In genomic region chr7:159015894-159016410, GRCh38 we compare ENCODE assay signal across 23 cellular contexts.
DNase-seq lines count a peak whose midpoint lies in the region; ATAC-seq and TF ChIP-seq lines count a peak whose summit lies in the region.
"Had no signal": no experiment of that assay in that cellular context is flagged by ENCODE, and none has a peak within 500 bp of the region (broad histone marks: within the 10 kb centered on the region; RNA-seq: fewer than 3 reads in every experiment).

No MANE protein-coding gene starts in this region.

- TF ChIP-seq CTCF in heart left ventricle (IDR thresholded peaks at IDR 0.05): no peak

- no peak for TF ChIP-seq POLR2A in heart left ventricle (IDR thresholded peaks at IDR 0.05)

- H3K4me3 Mint-ChIP-seq in effector memory CD8-positive, alpha-beta T cell: no peak overlapping the region
- H3K4me3 Mint-ChIP-seq: activated B cell treated with CpG ODN at 0.5 μM for 24 hours; activated CD8-positive, alpha-beta T cell treated with anti-CD3 and anti-CD28 coated beads for 36 hours; activated naive CD4-positive, alpha-beta T cell treated with anti-CD3 and anti-CD28 coated beads for 36 hours; activated T-cell treated with anti-CD3 and anti-CD28 coated beads, Interleukin-2, amount 50 U/mL, for 4 hours had no signal

- no peaks in the 10 kb centered on the region for H3K36me3 ChIP-seq in heart left ventricle

- H3K27ac Mint-ChIP-seq in effector memory CD8-positive, alpha-beta T cell: no peak overlapping the region
- H3K27ac Mint-ChIP-seq: activated B cell treated with CpG ODN at 0.5 μM for 24 hours; activated CD8-positive, alpha-beta T cell treated with anti-CD3 and anti-CD28 coated beads for 36 hours; activated naive CD4-positive, alpha-beta T cell treated with anti-CD3 and anti-CD28 coated beads for 36 hours; naive thymus-derived CD4-positive, alpha-beta T cell had no signal

- ATAC-seq in heart left ventricle (peak in 1 of 4 donors; percentile 2), left cardiac atrium (no peak), right cardiac atrium (peak in 1 of 2 donors; percentile 60), HG03460 (IDR thresholded peaks at IDR 0.05; ENCODE audit: unreplicated experiment) (no peak)
- ATAC-seq in effector memory CD8-positive, alpha-beta T cell (replicated peaks): no peak
- ATAC-seq: activated CD8-positive, alpha-beta T cell treated with anti-CD3 and anti-CD28 coated beads for 36 hours; activated T-cell treated with anti-CD3 and anti-CD28 coated beads, Interleukin-2, amount 50 U/mL, for 4 hours; GM12878; naive thymus-derived CD4-positive, alpha-beta T cell had no signal

- H3K9me3 ChIP-seq in heart left ventricle (no peaks in the 10 kb centered on the region), right cardiac atrium (ENCODE audit: control insufficient read depth, low read length) (no peaks in the 10 kb centered on the region)

- intact Hi-C loops in heart left ventricle (cut with DNase I): no loop called here
- intact Hi-C loops in left cardiac atrium (cut with DNase I): no loop called here
- intact Hi-C loops in right cardiac atrium (cut with DNase I): no loop called here

- DNase-seq in heart left ventricle (peak in 1 of 5 donors; percentile 28), left cardiac atrium (no peak), right cardiac atrium (no peak), renal cortical epithelial cell (ENCODE audit: low read depth) (peak; percentile 53), NCI-H2196 treated with DMSO at 0.1 percent for 48 hours (lab: John Stamatoyannopoulos, UW; ENCODE audit: unreplicated experiment) (no peak), RKO (ENCODE audit: low spot score) (no peak)
- no peak for DNase-seq in effector memory CD8-positive, alpha-beta T cell
- DNase-seq: activated B cell treated with CpG ODN at 0.5 μM for 24 hours; activated CD8-positive, alpha-beta T cell treated with anti-CD3 and anti-CD28 coated beads for 36 hours; activated naive CD4-positive, alpha-beta T cell treated with anti-CD3 and anti-CD28 coated beads for 36 hours; activated T-cell treated with anti-CD3 and anti-CD28 coated beads, Interleukin-2, amount 50 U/mL, for 4 hours; cerebellar nuclear complex; DMS153; effector CD8-positive, alpha-beta T cell; MM.1S; naive thymus-derived CD4-positive, alpha-beta T cell; NCI-H1694; NCI-H774; stimulated activated CD8-positive, alpha-beta memory T cell treated with anti-CD3 and anti-CD28 coated beads, Interleukin-4, amount 100 ng/mL, for 48 hours had no signal

- H3K27me3 Mint-ChIP-seq in effector memory CD8-positive, alpha-beta T cell: peaks cover 12 to 30% of the 10 kb centered on the region in 2 donors
- H3K27me3 Mint-ChIP-seq: activated B cell treated with CpG ODN at 0.5 μM for 24 hours had no signal

- H3K4me1 Mint-ChIP-seq in effector memory CD8-positive, alpha-beta T cell (ENCODE audit: low read depth in 2 of 2): peaks cover 3 to 9% of the 10 kb centered on the region in 2 donors
- H3K4me1 Mint-ChIP-seq: activated B cell treated with CpG ODN at 0.5 μM for 24 hours had no signal

- H3K36me3 Mint-ChIP-seq in effector memory CD8-positive, alpha-beta T cell (ENCODE audit: insufficient read depth): no peaks in the 10 kb centered on the region
- H3K36me3 Mint-ChIP-seq: naive thymus-derived CD4-positive, alpha-beta T cell had no signal

- H3K4me3 ChIP-seq in heart left ventricle: no peak overlapping the region
- H3K4me3 ChIP-seq in right cardiac atrium (ENCODE audit: low read length): no peak overlapping the region
- H3K4me3 ChIP-seq: GM12878, lung, SK-N-MC had no signal

- no peaks in the 10 kb centered on the region for H3K9me3 Mint-ChIP-seq in effector memory CD8-positive, alpha-beta T cell
- H3K9me3 Mint-ChIP-seq: activated T-cell treated with anti-CD3 and anti-CD28 coated beads, Interleukin-2, amount 50 U/mL, for 4 hours had no signal

- H3K27me3 ChIP-seq in heart left ventricle: no peaks in the 10 kb centered on the region
- H3K27me3 ChIP-seq in right cardiac atrium (ENCODE audit: control insufficient read depth, insufficient read depth): no peaks in the 10 kb centered on the region

- H3K4me1 ChIP-seq in heart left ventricle: peaks cover 0 to 45% (median 24%) of the 10 kb centered on the region in 12 donors
- H3K4me1 ChIP-seq in right cardiac atrium (ENCODE audit: control insufficient read depth, insufficient read depth, low read length): peaks cover 14% of the 10 kb centered on the region

- H3K27ac ChIP-seq in heart left ventricle (peak overlapping the region in 10 of 12 donors; percentile 68 to 88 (median 80)), right cardiac atrium (ENCODE audit: low read length) (peak overlapping the region; percentile 0)
- H3K27ac ChIP-seq: SK-N-MC had no signal

- WGBS in heart left ventricle, 4 donors: 72 to 83% (median 81%) methylated on average over 10 of the region's 10 CpGs
- 63% methylated on average over 10 of the region's 10 CpGs for WGBS in right cardiac atrium
